ENCODE assay signal across 32 cellular contexts in the genomic region with DNA sequence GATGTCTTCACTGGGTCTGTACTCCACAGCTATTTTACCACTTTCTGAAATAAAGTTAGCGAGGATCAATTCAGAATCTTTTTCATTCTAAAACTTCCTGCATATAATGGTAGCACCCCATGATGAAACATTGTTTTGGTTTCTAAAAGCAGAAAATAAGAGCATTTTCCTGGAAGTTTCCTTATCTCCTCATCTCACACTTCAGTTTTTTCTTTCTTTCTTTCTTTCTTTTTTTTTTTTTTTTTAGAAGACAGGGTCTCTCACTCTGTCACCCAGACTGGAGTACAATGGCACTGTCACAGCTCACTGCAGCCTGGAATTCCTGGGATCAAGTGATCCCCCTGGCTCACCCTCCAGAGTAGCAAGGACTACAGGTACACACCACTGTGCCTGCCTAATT. TPM values are rescaled to one million over a fixed set of nuclear protein-coding genes. Genes with fewer than 3 reads are reported as not detected.
"Had no signal": no experiment of that assay in that cellular context is flagged by ENCODE, and none has a peak within 500 bp of the region (broad histone marks: within the 10 kb centered on the region; RNA-seq: fewer than 3 reads in every experiment).

No MANE protein-coding gene starts in this region.

- H3K27me3 Mint-ChIP-seq: effector memory CD8-positive, alpha-beta T cell; T-cell had no signal

- H3K4me3 Mint-ChIP-seq: effector memory CD8-positive, alpha-beta T cell; naive B cell; neural crest cell; T-cell; WTC11 had no signal

- H3K9me3 Mint-ChIP-seq: effector memory CD8-positive, alpha-beta T cell; naive B cell; neural crest cell; T-cell had no signal

- H3K27ac Mint-ChIP-seq: naive B cell, WTC11 had no signal

- H3K36me3 Mint-ChIP-seq: naive B cell, T-cell had no signal

- H3K4me1 Mint-ChIP-seq: neural crest cell had no signal

- ATAC-seq: effector memory CD8-positive, alpha-beta T cell; gastroesophageal sphincter; left cardiac atrium; pancreas; sciatic nerve; T-cell; WTC11 had no signal

- DNase-seq: activated CD4-positive, alpha-beta T cell treated with anti-CD3 and anti-CD28 coated beads for 1 hour; activated CD4-positive, alpha-beta T cell treated with anti-CD3 and anti-CD28 coated beads, Interleukin-2, amount 50 U/mL, for 4 hours; activated gamma-delta T cell treated with Interleukin-2 at 50 U/mL for 16 hours; activated T-cell treated with anti-CD3 and anti-CD28 coated beads, Interleukin-2, amount 50 U/mL, for 1 hour; amygdala; caudate nucleus; cortex of kidney; effector memory CD8-positive, alpha-beta T cell; erythroblast; left cardiac atrium; mammary epithelial cell; naive B cell; nucleus accumbens; pancreas; retina; stimulated activated CD4-positive, alpha-beta T cell treated with anti-CD3 and anti-CD28 coated beads, Interleukin-12 subunit alpha, Interleukin-12 subunit beta, amount 100 ng/mL, for 4 hours; stimulated activated CD4-positive, alpha-beta T cell treated with anti-CD3 and anti-CD28 coated beads, Interleukin-4, amount 100 ng/mL, for 24 hours; stimulated activated naive CD4-positive, alpha-beta T cell; T-cell; testis; transverse colon had no signal

RNA-seq across cellular contexts. Expression of gene RDM1, which starts 10.3 kb away (rescaled TPM):
- total RNA-seq: left cardiac atrium, sciatic nerve had no signal

RNA-seq across cellular contexts. Expression of gene LYZL6, which starts 23.3 kb away (rescaled TPM):
- total RNA-seq: chondrocyte, fibroblast of lung, fibroblast of villous mesenchyme, gastroesophageal sphincter, hepatocyte, left cardiac atrium, liver, mammary epithelial cell, neural crest cell, pancreas, sciatic nerve, SK-MEL-5, T-cell, transverse colon, urinary bladder, WTC11 had no signal

RNA-seq across cellular contexts. Expression of gene CCL5, which starts 40.1 kb away (rescaled TPM):
- total RNA-seq: chondrocyte, fibroblast of lung, fibroblast of villous mesenchyme, mammary epithelial cell, neural crest cell had no signal

RNA-seq across cellular contexts. Expression of gene HEATR9, which starts 51.5 kb away (rescaled TPM):
- total RNA-seq: chondrocyte, fibroblast of lung, fibroblast of villous mesenchyme, hepatocyte, left cardiac atrium, mammary epithelial cell, neural crest cell, pancreas, SK-MEL-5, transverse colon, urinary bladder, WTC11 had no signal
